21 cellular contexts compared by ENCODE assay signal in the genomic region with DNA sequence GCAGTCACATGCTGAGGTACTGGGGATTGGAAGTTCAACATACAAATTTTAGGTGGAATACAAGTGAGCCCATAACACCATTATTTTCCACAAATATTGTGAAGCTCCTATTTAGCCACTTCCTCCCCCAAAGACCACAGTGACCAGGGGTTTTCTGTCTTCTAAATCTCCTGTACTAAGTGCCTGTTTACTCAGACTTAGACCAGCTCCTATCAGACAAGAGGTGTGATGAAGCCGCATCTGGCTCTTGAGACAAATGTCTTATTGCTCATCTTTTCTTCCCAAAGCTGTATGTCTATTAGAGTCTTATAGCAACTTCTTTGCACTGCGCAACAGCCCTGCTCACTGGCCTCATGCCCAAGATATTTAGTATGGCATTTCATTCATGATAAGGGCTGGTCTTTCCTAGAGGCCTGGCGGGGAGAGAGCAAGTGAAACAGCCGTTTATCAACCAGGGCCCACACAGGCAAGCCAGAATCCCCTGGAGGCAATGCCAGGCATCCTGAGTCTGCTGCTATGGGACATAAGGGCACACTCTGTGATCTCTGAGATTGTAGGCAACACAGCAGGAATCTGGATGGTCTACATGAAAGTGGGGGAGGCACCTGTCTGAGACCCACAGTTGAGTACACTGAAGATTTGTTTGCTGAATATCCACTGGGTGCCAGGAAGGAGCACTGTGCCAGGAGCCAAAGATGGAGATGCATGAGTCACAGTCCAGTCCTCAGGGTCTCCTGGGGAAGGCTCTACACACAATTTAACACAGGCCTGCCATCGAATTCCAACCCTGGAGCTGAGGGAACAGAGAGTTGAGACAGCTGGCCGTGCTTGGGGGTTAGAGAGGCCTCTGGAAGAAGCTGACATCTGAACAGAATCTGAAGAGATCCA.
DNase-seq lines count a peak whose midpoint lies in the region; ATAC-seq and TF ChIP-seq lines count a peak whose summit lies in the region.
"Had no signal": no experiment of that assay in that cellular context is flagged by ENCODE, and none has a peak within 500 bp of the region (broad histone marks: within the 10 kb centered on the region; RNA-seq: fewer than 3 reads in every experiment).

No MANE protein-coding gene starts in this region.

- no peaks in the 10 kb centered on the region for H3K36me3 ChIP-seq in BLaER1
- no peaks in the 10 kb centered on the region for H3K36me3 ChIP-seq in left ventricle myocardium inferior
- H3K36me3 ChIP-seq: esophagus squamous epithelium, left lung, vagina had no signal

- no peaks in the 10 kb centered on the region for H3K27me3 ChIP-seq in BLaER1
- no peaks in the 10 kb centered on the region for H3K27me3 ChIP-seq in left ventricle myocardium inferior (ENCODE audit: low read depth)
- H3K27me3 ChIP-seq: left lung, vagina had no signal

- peak overlapping the region; percentile 31 for H3K4me2 ChIP-seq in BLaER1

- TF ChIP-seq CTCF in left ventricle myocardium inferior (IDR thresholded peaks at IDR 0.05; ENCODE audit: borderline replicate concordance) (no peak), omental fat pad (IDR thresholded peaks at IDR 0.05) (no peak)

- DNase-seq in left ventricle myocardium inferior (peak; percentile 48), omental fat pad (ENCODE audit: low spot score) (no peak)
- DNase-seq: activated B cell treated with CpG ODN at 0.5 μM for 24 hours; activated CD8-positive, alpha-beta T cell treated with anti-CD3 and anti-CD28 coated beads, Interleukin-2, amount 10 ng/mL, durations not matched to agents 7 days and 5 days; activated naive CD4-positive, alpha-beta T cell treated with anti-CD3 and anti-CD28 coated beads for 36 hours; activated T-cell treated with anti-CD3 and anti-CD28 coated beads, Interleukin-2, amount 50 U/mL, for 24 hours; effector memory CD4-positive, alpha-beta T cell; esophagus squamous epithelium; GDM1; left lung; midbrain; NCI-H1417 treated with DMSO at 0.1 percent for 48 hours had no signal

- no peak overlapping the region for H3K4me3 ChIP-seq in BLaER1
- no peak overlapping the region for H3K4me3 ChIP-seq in left ventricle myocardium inferior
- H3K4me3 ChIP-seq: left lung had no signal

- no peak overlapping the region for H3K27ac ChIP-seq in BLaER1
- H3K27ac ChIP-seq in left ventricle myocardium inferior (replicated peaks): peak overlapping the region; percentile 53
- H3K27ac ChIP-seq: esophagus squamous epithelium, left lung had no signal

- H3K9ac ChIP-seq in BLaER1: no peak overlapping the region

- no peaks in the 10 kb centered on the region for H3K9me3 ChIP-seq in BLaER1
- no peaks in the 10 kb centered on the region for H3K9me3 ChIP-seq in left ventricle myocardium inferior (replicated peaks)
- H3K9me3 ChIP-seq: esophagus squamous epithelium, left lung, vagina had no signal

- H3K4me1 ChIP-seq in BLaER1: peaks cover 24% of the 10 kb centered on the region
- H3K4me1 ChIP-seq in left ventricle myocardium inferior: peaks cover 26% of the 10 kb centered on the region
- H3K4me1 ChIP-seq: left lung had no signal

- H4K20me1 ChIP-seq in BLaER1: no peaks in the 10 kb centered on the region

- intact Hi-C loops in left ventricle myocardium inferior (cut with micrococcal nuclease): no loop called here

- no peak for ATAC-seq in SK-N-SH treated with all-trans-retinoic acid at 6 μM for 48 hours
- peak; percentile 72 for ATAC-seq in omental fat pad (ENCODE audit: low FRiP score)
- no peak for ATAC-seq in HG03280 (IDR thresholded peaks at IDR 0.05; ENCODE audit: unreplicated experiment)
- no peak for ATAC-seq in activated CD4-positive, CD25-positive, alpha-beta regulatory T cell treated with anti-CD3 and anti-CD28 coated beads, Interleukin-2, amount 50 U/mL, for 24 hours
- no peak for ATAC-seq in HG03442 (IDR thresholded peaks at IDR 0.05; ENCODE audit: unreplicated experiment)
- ATAC-seq in HG03571 (IDR thresholded peaks at IDR 0.05; ENCODE audit: unreplicated experiment): no peak
- ATAC-seq: activated CD8-positive, alpha-beta T cell treated with anti-CD3 and anti-CD28 coated beads, Interleukin-2, amount 10 ng/mL, durations not matched to agents 7 days and 5 days; HCT116; left lung; Panc1 had no signal

TF ChIP-seq in SK-N-SH treated with all-trans-retinoic acid at 6 μM for 48 hours, 23 proteins besides CTCF, POLR2A, EP300 and RAD21:
- TF ChIP-seq RARB (CRISPR knock-in tag; IDR thresholded peaks at IDR 0.05) (no peak), CREB5 (CRISPR knock-in tag; IDR thresholded peaks at IDR 0.05; ENCODE audit: low read depth) (0 out of 2 replicates have a peak, but pooled peaks have one; percentile 25)
TF ChIP-seq in SK-N-SH treated with all-trans-retinoic acid at 6 μM for 48 hours: peak in this region for 1.
